Comparison of ENCODE assay signal across 11 cellular contexts in genomic region chr18:74457043-74457742, GRCh38. TPM values are rescaled to one million over a fixed set of nuclear protein-coding genes. Genes with fewer than 3 reads are reported as not detected.
A peak's percentile ranks its signal among the peaks of the same experiment; 100 is the strongest.
DNase-seq lines count a peak whose midpoint lies in the region; ATAC-seq and TF ChIP-seq lines count a peak whose summit lies in the region.
"Had no signal": no experiment of that assay in that cellular context is flagged by ENCODE, and none has a peak within 500 bp of the region (broad histone marks: within the 10 kb centered on the region; RNA-seq: fewer than 3 reads in every experiment).

Gene DIPK1C, minus strand, starts transcription at chr18:74457308. Its CDS starts 49 bp downstream, at chr18:74457259.

- no peaks in the 10 kb centered on the region for H3K36me3 ChIP-seq in suprapubic skin
- H3K36me3 ChIP-seq: BE2C had no signal

- no peaks in the 10 kb centered on the region for H3K9me3 ChIP-seq in suprapubic skin
- H3K9me3 ChIP-seq: BE2C had no signal

- no peak for TF ChIP-seq EP300 in suprapubic skin (IDR thresholded peaks at IDR 0.05)

- no peaks in the 10 kb centered on the region for H3K9me3 Mint-ChIP-seq in central memory CD8-positive, alpha-beta T cell

- TF ChIP-seq POLR2A in lower leg skin (IDR thresholded peaks at IDR 0.05) = no peak
- no peak for TF ChIP-seq POLR2A in suprapubic skin (IDR thresholded peaks at IDR 0.05)

- peaks cover 70% of the 10 kb centered on the region for H3K27me3 Mint-ChIP-seq in central memory CD8-positive, alpha-beta T cell

- peaks cover 51% of the 10 kb centered on the region for H3K27me3 ChIP-seq in suprapubic skin

- no peak within 1 kb of the TSS for H3K27ac Mint-ChIP-seq in central memory CD8-positive, alpha-beta T cell (ENCODE audit: low read depth)

- intact Hi-C loops in lower leg skin (cut with DNase I; ENCODE audit: low total_unique reads) = no loop called here

- H3K4me1 Mint-ChIP-seq in central memory CD8-positive, alpha-beta T cell = peaks cover 7% of the 10 kb centered on the region

- peaks cover 2% of the 10 kb centered on the region for H3K36me3 Mint-ChIP-seq in central memory CD8-positive, alpha-beta T cell (ENCODE audit: insufficient read depth)

- peak within 1 kb of the TSS; percentile 15 for H3K4me3 ChIP-seq in lower leg skin (ENCODE audit: low read depth, poor library complexity, severe bottlenecking)
- peak within 1 kb of the TSS; percentile 62 for H3K4me3 ChIP-seq in suprapubic skin

- peak; percentile 14 for DNase-seq in activated CD4-positive, alpha-beta T cell treated with anti-CD3 and anti-CD28 coated beads for 48 hours
- DNase-seq in activated CD4-positive, alpha-beta T cell treated with anti-CD3 and anti-CD28 coated beads for 1 hour = no peak
- no peak for DNase-seq in central memory CD8-positive, alpha-beta T cell (ENCODE audit: low spot score in 2 of 2)
- peak in 1 of 2 donors; percentile 72 for DNase-seq in lower leg skin (ENCODE audit: low spot score in 2 of 2)
- DNase-seq in suprapubic skin (ENCODE audit: low spot score in 2 of 2) = no peak
- DNase-seq in dedifferentiated amniotic fluid mesenchymal stem cell (ENCODE audit: extremely low spot score) = no peak
- DNase-seq: BE2C, NCI-H524, small intestine had no signal

- TF ChIP-seq CTCF in lower leg skin (IDR thresholded peaks at IDR 0.05) (no peak), suprapubic skin (IDR thresholded peaks at IDR 0.05) (no peak)

- peaks cover 25% of the 10 kb centered on the region for H3K4me1 ChIP-seq in suprapubic skin
- H3K4me1 ChIP-seq: BE2C had no signal

- H3K27ac ChIP-seq in suprapubic skin = no peak within 1 kb of the TSS

- 2 to 3% methylated on average over 34 to 57 of the region's 77 CpGs for WGBS in lower leg skin, 2 donors
- 3% methylated on average over 23 of the region's 77 CpGs for WGBS in suprapubic skin

- H3K4me3 Mint-ChIP-seq in central memory CD8-positive, alpha-beta T cell = peak within 1 kb of the TSS; percentile 72

- no peak for ATAC-seq in central memory CD8-positive, alpha-beta T cell (replicated peaks; ENCODE audit: extremely low read depth, poor library complexity, severe bottlenecking)
- ATAC-seq in HG02840 (IDR thresholded peaks at IDR 0.05; ENCODE audit: low FRiP score, unreplicated experiment) (no peak), HG03432 (IDR thresholded peaks at IDR 0.05; ENCODE audit: unreplicated experiment) (no peak)

RNA-seq across cellular contexts. Expression of gene DIPK1C, which starts in this region (rescaled TPM):
- total RNA-seq in lower leg skin (1 to 10 TPM in 2 of 4 donors, under 1 TPM in 2; 0.25 to 5.4 (median 2.9) TPM), suprapubic skin (1 to 10 TPM; 1.8 to 4.1 (median 3.5) TPM)
